9 cellular contexts compared by ENCODE assay signal in the genomic region with DNA sequence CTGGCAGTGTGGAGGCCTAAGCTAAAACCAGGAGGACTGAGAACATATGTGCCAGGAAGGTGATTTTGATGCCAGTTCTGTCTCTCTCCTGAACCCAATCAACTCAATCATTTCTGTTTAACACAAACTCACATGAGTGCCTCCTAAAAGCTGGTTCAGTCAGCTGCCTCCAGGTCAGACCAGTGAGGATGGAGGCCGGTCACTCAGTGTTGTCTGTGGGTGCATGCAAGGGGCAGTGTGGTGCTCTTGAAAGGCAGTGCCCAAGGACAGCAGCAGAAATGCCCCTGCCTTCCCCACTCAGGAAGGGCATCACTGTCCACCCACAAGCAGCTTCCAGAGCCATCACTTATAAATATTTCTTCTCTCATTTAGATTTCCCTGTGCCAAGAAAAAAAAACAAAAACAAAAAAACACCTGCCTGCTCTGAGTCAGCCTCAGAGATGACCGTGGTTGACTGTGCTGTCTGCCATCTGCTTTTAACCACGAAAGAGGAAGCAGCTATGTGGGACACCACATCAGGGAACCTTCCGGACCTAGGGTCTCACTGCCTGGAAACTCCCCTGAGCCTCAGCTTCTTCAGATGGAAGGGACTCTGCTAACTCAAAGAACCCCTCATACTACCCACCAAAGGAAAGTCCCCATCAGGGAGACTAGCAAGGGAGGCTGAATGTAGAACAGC. TPM values are rescaled to one million over a fixed set of nuclear protein-coding genes. Genes with fewer than 3 reads are reported as not detected.
DNase-seq lines count a peak whose midpoint lies in the region; ATAC-seq, FAIRE-seq and TF ChIP-seq lines count a peak whose summit lies in the region.
"Had no signal": no experiment of that assay in that cellular context is flagged by ENCODE, and none has a peak within 500 bp of the region (broad histone marks: within the 10 kb centered on the region; RNA-seq: fewer than 3 reads in every experiment).

No MANE protein-coding gene starts in this region.

- 55% methylated on average over 4 of the region's 4 CpGs for WGBS in smooth muscle cell (ENCODE audit: low lambda C conversion rate)

- H4K20me1 ChIP-seq in HCT116 (ENCODE audit: insufficient read depth) (no peaks in the 10 kb centered on the region), smooth muscle cell (ENCODE audit: low read depth) (peaks cover 73% of the 10 kb centered on the region)

- H3K27me3 ChIP-seq in HCT116 (ENCODE audit: insufficient read depth, low read length) (no peaks in the 10 kb centered on the region), endocrine pancreas (ENCODE audit: control insufficient read depth, insufficient read depth, low read length) (no peaks in the 10 kb centered on the region), smooth muscle cell (ENCODE audit: low read depth) (no peaks in the 10 kb centered on the region)

- H2AFZ ChIP-seq in HCT116 (ENCODE audit: low read depth, low read length, poor library complexity, severe bottlenecking) (no peak overlapping the region), smooth muscle cell (ENCODE audit: low read depth) (no peak overlapping the region)

- no peak for TF ChIP-seq CTCF in HCT116 (IDR thresholded peaks at IDR 0.05 in 2 of 3, conservative IDR thresholded peaks at IDR 0.05 in 1 of 3; ENCODE audit: borderline replicate concordance in 1 of 3, insufficient read depth in 1 of 3, low read depth in 2 of 3, low read length in 2 of 3)
- TF ChIP-seq CTCF in smooth muscle cell (IDR thresholded peaks at IDR 0.05; ENCODE audit: borderline replicate concordance, insufficient read depth, poor library complexity, severe bottlenecking): no peak

- no peak overlapping the region for H3K9ac ChIP-seq in HCT116 (ENCODE audit: low read length)
- H3K9ac ChIP-seq in endocrine pancreas (ENCODE audit: control insufficient read depth, insufficient read depth, low read length): peak overlapping the region; percentile 14
- peak overlapping the region; percentile 24 for H3K9ac ChIP-seq in smooth muscle cell (ENCODE audit: low read depth)

- H3K36me3 ChIP-seq in HCT116 (ENCODE audit: control insufficient read depth in 1 of 2, insufficient read depth in 2 of 2, low read length in 2 of 2) (no peaks in the 10 kb centered on the region), endocrine pancreas (ENCODE audit: control insufficient read depth, insufficient read depth, low read length) (no peaks in the 10 kb centered on the region), smooth muscle cell (ENCODE audit: low read depth) (no peaks in the 10 kb centered on the region)

- H3K9me3 ChIP-seq in HCT116 (ENCODE audit: control insufficient read depth in 1 of 2, insufficient read depth in 1 of 2, low read depth in 1 of 2, low read length in 2 of 2) (no peaks in the 10 kb centered on the region), endocrine pancreas (ENCODE audit: control insufficient read depth, low read length) (no peaks in the 10 kb centered on the region), smooth muscle cell (replicated peaks; ENCODE audit: low read depth) (no peaks in the 10 kb centered on the region)

- CTCF ChIA-PET in HCT116 (lab: Charles Lee): no interaction called here

- H3K4me1 ChIP-seq in HCT116 (ENCODE audit: control insufficient read depth in 1 of 2, insufficient read depth in 2 of 2, low read length in 2 of 2) (peaks cover 25 to 40% of the 10 kb centered on the region in 2 experiments), endocrine pancreas (ENCODE audit: control insufficient read depth, insufficient read depth, low read length) (peaks cover 17% of the 10 kb centered on the region), smooth muscle cell (ENCODE audit: low read depth) (no peaks in the 10 kb centered on the region)

- no TSS peak for BruUV-seq in HCT116 (replicated peaks; lab: Mats Ljungman, UMichigan)

- H3K27ac ChIP-seq in HCT116 (ENCODE audit: low read depth, low read length) (no peak overlapping the region), smooth muscle cell (ENCODE audit: low read depth) (peak overlapping the region; percentile 15)

- H3K79me2 ChIP-seq in HCT116 (ENCODE audit: insufficient read depth, low read length) (no peaks in the 10 kb centered on the region), smooth muscle cell (ENCODE audit: low read depth) (peaks cover 9% of the 10 kb centered on the region)

- RAD21 ChIA-PET in HCT116 (lab: Charles Lee; ENCODE audit: low non-redundant PET in 1 of 2, low total read pairs in 2 of 2, uncharacterized antibody in 2 of 2, unreplicated experiment in 2 of 2): no interaction called here

- ATAC-seq in HCT116: peak; percentile 42; the same call in 1 of the 2 replicates

- TF ChIP-seq POLR2A in GM12892 (IDR thresholded peaks at IDR 0.05; ENCODE audit: low read depth, low read length) (peak; percentile 42; the same call in 1 of the 2 replicates), HCT116 (IDR thresholded peaks at IDR 0.05; ENCODE audit: borderline replicate concordance, extremely low read depth, insufficient read depth, insufficient read length) (no peak)

- peak; percentile 97 for FAIRE-seq in GM12892 (lab: Jason Lieb, UNC)
- FAIRE-seq: TTC549 had no signal

- H3K4me2 ChIP-seq in HCT116 (ENCODE audit: low read length) (peak overlapping the region; percentile 32), smooth muscle cell (peak overlapping the region; percentile 43)

- DNase-seq in GM12892 (ENCODE audit: insufficient read length): peak; percentile 60
- DNase-seq in HCT116 (ENCODE audit: low read depth, low spot score): no peak
- peak; percentile 94 for DNase-seq in MV-4-11 (lab: John Stamatoyannopoulos, UW)
- DNase-seq in activated CD4-positive, alpha-beta T cell treated with anti-CD3 and anti-CD28 coated beads, Interleukin-2, amount 50 U/mL, for 4 hours: peak; percentile 56 to 62
- DNase-seq in smooth muscle cell (lab: John Stamatoyannopoulos, UW; ENCODE audit: unreplicated experiment): no peak
- DNase-seq in NCI-H2227 (lab: John Stamatoyannopoulos, UW; ENCODE audit: unreplicated experiment): no peak
- DNase-seq in NCI-H345 treated with DMSO at 0.1 percent for 48 hours (lab: John Stamatoyannopoulos, UW; ENCODE audit: unreplicated experiment): no peak

- intact Hi-C loops in HCT116 (cut with micrococcal nuclease): no loop called here

- H3K4me3 ChIP-seq in HCT116 (replicated peaks in 1 of 2; ENCODE audit: low read depth in 1 of 2, low read length in 2 of 2): no peak overlapping the region
- H3K4me3 ChIP-seq in endocrine pancreas (ENCODE audit: control insufficient read depth, insufficient read depth, low read length): no peak overlapping the region
- no peak overlapping the region for H3K4me3 ChIP-seq in smooth muscle cell

- TF ChIP-seq RAD21 in HCT116 (IDR thresholded peaks at IDR 0.05; ENCODE audit: low read depth): no peak

- H3K9me2 ChIP-seq in HCT116 (ENCODE audit: insufficient read depth): no peaks in the 10 kb centered on the region

- peaks cover 7% of the 10 kb centered on the region for H3F3A ChIP-seq in smooth muscle cell (ENCODE audit: low read depth)

- POLR2A ChIA-PET in HCT116 (lab: Charles Lee): no interaction called here

TF ChIP-seq in HCT116, 20 proteins besides CTCF, POLR2A, EP300 and RAD21:
- TF ChIP-seq, protein P1, sequence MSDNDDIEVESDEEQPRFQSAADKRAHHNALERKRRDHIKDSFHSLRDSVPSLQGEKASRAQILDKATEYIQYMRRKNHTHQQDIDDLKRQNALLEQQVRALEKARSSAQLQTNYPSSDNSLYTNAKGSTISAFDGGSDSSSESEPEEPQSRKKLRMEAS (IDR thresholded peaks at IDR 0.05): no peak
- TF ChIP-seq, protein P2, sequence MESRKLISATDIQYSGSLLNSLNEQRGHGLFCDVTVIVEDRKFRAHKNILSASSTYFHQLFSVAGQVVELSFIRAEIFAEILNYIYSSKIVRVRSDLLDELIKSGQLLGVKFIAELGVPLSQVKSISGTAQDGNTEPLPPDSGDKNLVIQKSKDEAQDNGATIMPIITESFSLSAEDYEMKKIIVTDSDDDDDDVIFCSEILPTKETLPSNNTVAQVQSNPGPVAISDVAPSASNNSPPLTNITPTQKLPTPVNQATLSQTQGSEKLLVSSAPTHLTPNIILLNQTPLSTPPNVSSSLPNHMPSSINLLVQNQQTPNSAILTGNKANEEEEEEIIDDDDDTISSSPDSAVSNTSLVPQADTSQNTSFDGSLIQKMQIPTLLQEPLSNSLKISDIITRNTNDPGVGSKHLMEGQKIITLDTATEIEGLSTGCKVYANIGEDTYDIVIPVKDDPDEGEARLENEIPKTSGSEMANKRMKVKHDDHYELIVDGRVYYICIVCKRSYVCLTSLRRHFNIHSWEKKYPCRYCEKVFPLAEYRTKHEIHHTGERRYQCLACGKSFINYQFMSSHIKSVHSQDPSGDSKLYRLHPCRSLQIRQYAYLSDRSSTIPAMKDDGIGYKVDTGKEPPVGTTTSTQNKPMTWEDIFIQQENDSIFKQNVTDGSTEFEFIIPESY (IDR thresholded peaks at IDR 0.05; ENCODE audit: extremely low read depth, insufficient replicate concordance, low read length): no peak
- TF ChIP-seq SRF (IDR thresholded peaks at IDR 0.05; ENCODE audit: low read depth) (no peak), ZFX (IDR thresholded peaks at IDR 0.05) (no peak), CBX3 (IDR thresholded peaks at IDR 0.05; ENCODE audit: low read depth) (no peak), JUND (IDR thresholded peaks at IDR 0.05) (0 out of 2 replicates have a peak, but pooled peaks have one; percentile 2)
TF ChIP-seq in HCT116: peak in this region for 1.

RNA-seq across cellular contexts. Expression of a gene that starts 39.1 kb away (rescaled TPM):
- polyA plus RNA-seq in GM12892 (2012; ENCODE audit: missing spikeins): 210 TPM
- 30.3 TPM for total RNA-seq in HCT116 (2021; ENCODE audit: unreplicated experiment)
- polyA plus RNA-seq in HCT116 (2012): 16.6 and 21.3 TPM in 2 replicates
- total RNA-seq in smooth muscle cell: 25.8 and 26.6 TPM in 2 replicates
- polyA plus RNA-seq in smooth muscle cell: 13.4 and 18.3 TPM in 2 replicates

Comparison
In these comparisons a context has a peak if more than half of its experiments do, and no peak if none do; other contexts are left out.
1. DNase-seq: peak in GM12892 (single experiment), MV-4-11 (single experiment) and activated CD4-positive, alpha-beta T cell treated with anti-CD3 and anti-CD28 coated beads, Interleukin-2, amount 50 U/mL, for 4 hours (2 of 2); none in HCT116 (single experiment), smooth muscle cell (single experiment), NCI-H2227 (single experiment) and NCI-H345 treated with DMSO at 0.1 percent for 48 hours (single experiment).